ENCODE assay signal across 1 cellular context in genomic region chr13:50030315-50030714, GRCh38.
TF ChIP-seq lines count a peak whose summit lies in the region.

No MANE protein-coding gene starts in this region.

TF ChIP-seq in GM23338, 12 proteins besides CTCF, POLR2A, EP300 and RAD21 (continued from another document):
- TF ChIP-seq ZNF462 (CRISPR knock-in tag; IDR thresholded peaks at IDR 0.05) (no peak), ETS1 (IDR thresholded peaks at IDR 0.05) (no peak)
